In the genomic region with DNA sequence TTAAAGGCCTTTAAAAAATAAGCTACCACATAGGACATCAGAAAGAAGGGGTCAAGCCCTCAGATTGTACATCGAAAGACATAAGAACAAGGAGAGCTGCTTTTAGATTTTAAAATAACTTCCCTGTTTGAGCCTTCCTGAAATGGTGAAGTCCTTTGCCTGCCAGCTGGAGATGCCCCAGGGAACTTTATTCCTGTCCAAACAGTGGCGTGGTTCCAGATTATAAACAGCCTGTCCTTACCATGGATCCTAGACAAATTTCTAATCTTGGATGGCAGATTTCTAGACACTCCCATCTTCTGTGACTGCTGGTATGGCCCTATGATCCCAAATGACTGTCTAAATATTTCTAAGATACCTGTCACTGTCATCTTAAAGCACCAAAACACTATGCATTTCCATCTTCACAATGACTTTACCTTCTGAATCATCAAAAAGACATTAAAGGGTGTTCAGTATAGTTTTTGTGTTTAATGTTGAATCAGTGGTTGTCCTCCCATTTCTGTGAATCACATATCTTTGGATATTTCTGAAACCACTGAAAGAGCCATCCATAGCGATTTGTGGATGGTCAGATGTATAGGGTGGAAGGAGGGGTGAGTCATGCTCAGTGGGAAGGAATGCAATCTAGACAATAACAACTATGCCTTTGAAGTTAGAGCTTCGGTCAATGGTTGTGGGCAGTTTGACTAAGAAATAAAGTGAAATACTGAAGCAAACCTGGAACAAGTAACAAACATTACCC, we compare ENCODE assay signal across 11 cellular contexts. TPM values are rescaled to one million over a fixed set of nuclear protein-coding genes. Genes with fewer than 3 reads are reported as not detected.
A peak's percentile ranks its signal among the peaks of the same experiment; 100 is the strongest.
DNase-seq lines count a peak whose midpoint lies in the region; ATAC-seq lines count a peak whose summit lies in the region.
"Had no signal": no experiment of that assay in that cellular context is flagged by ENCODE, and none has a peak within 500 bp of the region (broad histone marks: within the 10 kb centered on the region; RNA-seq: fewer than 3 reads in every experiment).

No MANE protein-coding gene starts in this region.

- peak; percentile 21 for DNase-seq in activated CD4-positive, alpha-beta T cell treated with anti-CD3 and anti-CD28 coated beads for 36 hours
- no peak for DNase-seq in activated CD4-positive, alpha-beta T cell treated with anti-CD3 and anti-CD28 coated beads, Interleukin-2, amount 10 ng/mL, durations not matched to agents 7 days and 5 days
- DNase-seq in left cardiac atrium (peak; percentile 22), smooth muscle cell of the brain vasculature (ENCODE audit: low read depth, low spot score) (peak; percentile 43), AG08395 (ENCODE audit: low spot score) (no peak)
- no peak for DNase-seq in naive thymus-derived CD8-positive, alpha-beta T cell
- DNase-seq: midbrain, SW 1271 had no signal

- intact Hi-C loops in activated CD4-positive, alpha-beta T cell treated with anti-CD3 and anti-CD28 coated beads for 36 hours (cut with DNase I, micrococcal nuclease): no loop called here
- intact Hi-C loops in left cardiac atrium (cut with DNase I): no loop called here

- H3K4me3 Mint-ChIP-seq in activated CD4-positive, alpha-beta T cell treated with anti-CD3 and anti-CD28 coated beads for 36 hours: no peak overlapping the region
- no peak overlapping the region for H3K4me3 Mint-ChIP-seq in activated CD4-positive, alpha-beta T cell treated with anti-CD3 and anti-CD28 coated beads, Interleukin-2, amount 10 ng/mL, durations not matched to agents 7 days and 5 days
- no peak overlapping the region for H3K4me3 Mint-ChIP-seq in activated T-helper 17 cell treated with anti-CD3 and anti-CD28 coated beads, Interleukin-2, amount 50 U/mL, for 72 hours
- no peak overlapping the region for H3K4me3 Mint-ChIP-seq in naive thymus-derived CD8-positive, alpha-beta T cell
- H3K4me3 Mint-ChIP-seq: type B pancreatic cell had no signal

- no peaks in the 10 kb centered on the region for H3K9me3 Mint-ChIP-seq in activated CD4-positive, alpha-beta T cell treated with anti-CD3 and anti-CD28 coated beads for 36 hours (ENCODE audit: low read depth)
- H3K9me3 Mint-ChIP-seq in activated CD4-positive, alpha-beta T cell treated with anti-CD3 and anti-CD28 coated beads, Interleukin-2, amount 10 ng/mL, durations not matched to agents 7 days and 5 days: no peaks in the 10 kb centered on the region
- H3K9me3 Mint-ChIP-seq in activated T-helper 17 cell treated with anti-CD3 and anti-CD28 coated beads, Interleukin-2, amount 50 U/mL, for 72 hours: no peaks in the 10 kb centered on the region
- no peaks in the 10 kb centered on the region for H3K9me3 Mint-ChIP-seq in naive thymus-derived CD8-positive, alpha-beta T cell

- no peak overlapping the region for H3K27ac Mint-ChIP-seq in activated CD4-positive, alpha-beta T cell treated with anti-CD3 and anti-CD28 coated beads for 36 hours
- H3K27ac Mint-ChIP-seq in activated CD4-positive, alpha-beta T cell treated with anti-CD3 and anti-CD28 coated beads, Interleukin-2, amount 10 ng/mL, durations not matched to agents 7 days and 5 days: no peak overlapping the region
- peak overlapping the region; percentile 58 for H3K27ac Mint-ChIP-seq in activated T-helper 17 cell treated with anti-CD3 and anti-CD28 coated beads, Interleukin-2, amount 50 U/mL, for 72 hours
- no peak overlapping the region for H3K27ac Mint-ChIP-seq in naive thymus-derived CD8-positive, alpha-beta T cell
- H3K27ac Mint-ChIP-seq: type B pancreatic cell had no signal

- CTCF ChIA-PET in activated CD4-positive, alpha-beta T cell treated with anti-CD3 and anti-CD28 coated beads for 36 hours (lab: Charles Lee): interaction anchor here (1.0 to 1.4 kb wide), 3 partner anchors 16 to 107 kb away, joined by 3 to 5 read pairs (median 3); no protein-coding TSS in a partner anchor
- CTCF ChIA-PET in activated CD4-positive, alpha-beta T cell treated with anti-CD3 and anti-CD28 coated beads, Interleukin-2, amount 10 ng/mL, durations not matched to agents 7 days and 5 days (lab: Charles Lee): interaction anchor here (1.0 kb wide), 1 partner anchor 21 kb away, joined by 3 read pairs; no protein-coding TSS in a partner anchor

- POLR2A ChIA-PET in activated CD4-positive, alpha-beta T cell treated with anti-CD3 and anti-CD28 coated beads for 36 hours (lab: Charles Lee): interaction anchor here (0.7 kb wide), 1 partner anchor 101 kb away, joined by 3 read pairs; no protein-coding TSS in a partner anchor
- POLR2A ChIA-PET in activated CD4-positive, alpha-beta T cell treated with anti-CD3 and anti-CD28 coated beads, Interleukin-2, amount 10 ng/mL, durations not matched to agents 7 days and 5 days (lab: Charles Lee): no interaction called here
- POLR2A ChIA-PET in naive thymus-derived CD8-positive, alpha-beta T cell (lab: Charles Lee): no interaction called here

- peaks cover 12% of the 10 kb centered on the region for H3K4me1 Mint-ChIP-seq in activated CD4-positive, alpha-beta T cell treated with anti-CD3 and anti-CD28 coated beads for 36 hours
- H3K4me1 Mint-ChIP-seq in activated CD4-positive, alpha-beta T cell treated with anti-CD3 and anti-CD28 coated beads, Interleukin-2, amount 10 ng/mL, durations not matched to agents 7 days and 5 days: peaks cover 5% of the 10 kb centered on the region
- peaks cover 6% of the 10 kb centered on the region for H3K4me1 Mint-ChIP-seq in activated T-helper 17 cell treated with anti-CD3 and anti-CD28 coated beads, Interleukin-2, amount 50 U/mL, for 72 hours
- H3K4me1 Mint-ChIP-seq in naive thymus-derived CD8-positive, alpha-beta T cell: peaks cover 2 to 12% (median 7%) of the 10 kb centered on the region in 4 donors

- H3K36me3 Mint-ChIP-seq in activated CD4-positive, alpha-beta T cell treated with anti-CD3 and anti-CD28 coated beads for 36 hours (ENCODE audit: low read depth): peaks cover 2% of the 10 kb centered on the region
- peaks cover 2% of the 10 kb centered on the region for H3K36me3 Mint-ChIP-seq in activated CD4-positive, alpha-beta T cell treated with anti-CD3 and anti-CD28 coated beads, Interleukin-2, amount 10 ng/mL, durations not matched to agents 7 days and 5 days (ENCODE audit: low read depth)
- no peaks in the 10 kb centered on the region for H3K36me3 Mint-ChIP-seq in activated T-helper 17 cell treated with anti-CD3 and anti-CD28 coated beads, Interleukin-2, amount 50 U/mL, for 72 hours (ENCODE audit: low read depth)
- H3K36me3 Mint-ChIP-seq in naive thymus-derived CD8-positive, alpha-beta T cell: peaks cover 0 to 3% (median 0%) of the 10 kb centered on the region in 3 donors
- H3K36me3 Mint-ChIP-seq: type B pancreatic cell had no signal

- H3K27me3 Mint-ChIP-seq in activated CD4-positive, alpha-beta T cell treated with anti-CD3 and anti-CD28 coated beads for 36 hours: peaks cover 16% of the 10 kb centered on the region
- H3K27me3 Mint-ChIP-seq in activated CD4-positive, alpha-beta T cell treated with anti-CD3 and anti-CD28 coated beads, Interleukin-2, amount 10 ng/mL, durations not matched to agents 7 days and 5 days: peaks cover 11% of the 10 kb centered on the region
- H3K27me3 Mint-ChIP-seq in activated T-helper 17 cell treated with anti-CD3 and anti-CD28 coated beads, Interleukin-2, amount 50 U/mL, for 72 hours: peaks cover 19% of the 10 kb centered on the region
- peaks cover 7 to 17% (median 10%) of the 10 kb centered on the region in 5 donors for H3K27me3 Mint-ChIP-seq in naive thymus-derived CD8-positive, alpha-beta T cell

- peak; percentile 81 for ATAC-seq in activated CD4-positive, alpha-beta T cell treated with anti-CD3 and anti-CD28 coated beads for 36 hours
- peak; percentile 93 for ATAC-seq in activated T-helper 17 cell treated with anti-CD3 and anti-CD28 coated beads, Interleukin-2, amount 50 U/mL, for 72 hours (replicated peaks)
- peak; percentile 55 to 71 for ATAC-seq in left cardiac atrium
- ATAC-seq in HG03196 (IDR thresholded peaks at IDR 0.05; ENCODE audit: unreplicated experiment): no peak
- no peak for ATAC-seq in naive thymus-derived CD8-positive, alpha-beta T cell

RNA-seq across cellular contexts. Expression of gene ILDR2, which starts 23.2 kb away (rescaled TPM):
- total RNA-seq in activated CD4-positive, alpha-beta T cell treated with anti-CD3 and anti-CD28 coated beads for 36 hours: 10 to 100 TPM in 1 of 2 experiments, 1 to 10 TPM in 1; 9.1 to 14.6 TPM
- total RNA-seq in activated CD4-positive, alpha-beta T cell treated with anti-CD3 and anti-CD28 coated beads, Interleukin-2, amount 10 ng/mL, durations not matched to agents 7 days and 5 days: 1 to 10 TPM; 6.8 to 8.4 TPM
- 1 to 10 TPM; 5.0 to 5.8 TPM for total RNA-seq in activated T-helper 17 cell treated with anti-CD3 and anti-CD28 coated beads, Interleukin-2, amount 50 U/mL, for 72 hours
- 1 to 10 TPM; 3.2 to 7.3 TPM for total RNA-seq in left cardiac atrium
- under 1 TPM; 0.21 to 0.22 TPM for total RNA-seq in naive thymus-derived CD8-positive, alpha-beta T cell
- under 1 TPM in 1 of 3 donors, not detected in 2; 0.08 TPM for polyA plus RNA-seq in naive thymus-derived CD8-positive, alpha-beta T cell

RNA-seq across cellular contexts. Expression of gene MAEL, which starts 36.9 kb away (rescaled TPM):
- total RNA-seq in activated CD4-positive, alpha-beta T cell treated with anti-CD3 and anti-CD28 coated beads for 36 hours: under 1 TPM in 1 of 2 experiments, not detected in 1; 0.11 TPM
- total RNA-seq in activated CD4-positive, alpha-beta T cell treated with anti-CD3 and anti-CD28 coated beads, Interleukin-2, amount 10 ng/mL, durations not matched to agents 7 days and 5 days: under 1 TPM in 1 of 2 experiments, not detected in 1; 0.19 TPM
- total RNA-seq in activated T-helper 17 cell treated with anti-CD3 and anti-CD28 coated beads, Interleukin-2, amount 50 U/mL, for 72 hours: not detected
- 1 to 10 TPM; 2.9 to 5.8 TPM for total RNA-seq in left cardiac atrium
- not detected for total RNA-seq in naive thymus-derived CD8-positive, alpha-beta T cell
- not detected for polyA plus RNA-seq in naive thymus-derived CD8-positive, alpha-beta T cell

Comparison
In these comparisons a context has a peak if more than half of its experiments do, and no peak if none do; other contexts are left out.
1. DNase-seq: peak in activated CD4-positive, alpha-beta T cell treated with anti-CD3 and anti-CD28 coated beads for 36 hours (single experiment), left cardiac atrium (single experiment) and smooth muscle cell of the brain vasculature (single experiment); none in activated CD4-positive, alpha-beta T cell treated with anti-CD3 and anti-CD28 coated beads, Interleukin-2, amount 10 ng/mL, durations not matched to agents 7 days and 5 days (single experiment), naive thymus-derived CD8-positive, alpha-beta T cell (0 of 10) and AG08395 (single experiment).
2. ATAC-seq: peak in activated CD4-positive, alpha-beta T cell treated with anti-CD3 and anti-CD28 coated beads for 36 hours (single experiment), activated T-helper 17 cell treated with anti-CD3 and anti-CD28 coated beads, Interleukin-2, amount 50 U/mL, for 72 hours (single experiment) and left cardiac atrium (2 of 2); none in HG03196 (single experiment) and naive thymus-derived CD8-positive, alpha-beta T cell (0 of 2).